ENCODE assay signal across 19 cellular contexts in genomic region chr2:222447144-222447543, GRCh38. TPM values are rescaled to one million over a fixed set of nuclear protein-coding genes. Genes with fewer than 3 reads are reported as not detected.
"Had no signal": no experiment of that assay in that cellular context is flagged by ENCODE, and none has a peak within 500 bp of the region (broad histone marks: within the 10 kb centered on the region; RNA-seq: fewer than 3 reads in every experiment).

No MANE protein-coding gene starts in this region.

- H3K4me1 ChIP-seq: parathyroid adenoma, right lobe of liver had no signal

- H3K4me3 ChIP-seq: adrenal gland, esophagus muscularis mucosa, gastroesophageal sphincter, heart right ventricle, right lobe of liver, stomach had no signal

- H3K27me3 ChIP-seq: adrenal gland, heart right ventricle, right lobe of liver had no signal

- H3K9ac ChIP-seq: parathyroid adenoma had no signal

- H3K9me3 ChIP-seq: adrenal gland, esophagus muscularis mucosa, gastroesophageal sphincter, heart right ventricle, right lobe of liver, stomach had no signal

- ATAC-seq: gastroesophageal sphincter; heart right ventricle; left ventricle myocardium superior; naive thymus-derived CD8-positive, alpha-beta T cell had no signal

- H3K36me3 ChIP-seq: adrenal gland, esophagus muscularis mucosa, gastroesophageal sphincter, heart right ventricle, right lobe of liver, stomach had no signal

- H3K27ac ChIP-seq: adrenal gland, esophagus muscularis mucosa, gastroesophageal sphincter, heart right ventricle, parathyroid adenoma, right lobe of liver, stomach had no signal

- DNase-seq: activated CD4-positive, CD25-positive, alpha-beta regulatory T cell treated with anti-CD3 and anti-CD28 coated beads, Interleukin-2, amount 50 U/mL, for 72 hours; activated gamma-delta T cell; adrenal gland; cerebellar nuclear complex; effector CD8-positive, alpha-beta T cell; heart right ventricle; left ventricle myocardium superior; mesendoderm; naive thymus-derived CD8-positive, alpha-beta T cell; right lobe of liver; small intestine; stimulated activated CD4-positive, alpha-beta T cell treated with anti-CD3 and anti-CD28 coated beads, Interleukin-15, amount 100 ng/mL, for 24 hours; stimulated activated CD4-positive, alpha-beta T cell treated with anti-CD3 and anti-CD28 coated beads, Interleukin-2, amount 100 ng/mL, for 48 hours; stomach; trophoblast cell had no signal

RNA-seq across cellular contexts. Expression of gene SGPP2, which starts 22.8 kb away (rescaled TPM):
- total RNA-seq: endothelial cell of umbilical vein had no signal
